In the genomic region with DNA sequence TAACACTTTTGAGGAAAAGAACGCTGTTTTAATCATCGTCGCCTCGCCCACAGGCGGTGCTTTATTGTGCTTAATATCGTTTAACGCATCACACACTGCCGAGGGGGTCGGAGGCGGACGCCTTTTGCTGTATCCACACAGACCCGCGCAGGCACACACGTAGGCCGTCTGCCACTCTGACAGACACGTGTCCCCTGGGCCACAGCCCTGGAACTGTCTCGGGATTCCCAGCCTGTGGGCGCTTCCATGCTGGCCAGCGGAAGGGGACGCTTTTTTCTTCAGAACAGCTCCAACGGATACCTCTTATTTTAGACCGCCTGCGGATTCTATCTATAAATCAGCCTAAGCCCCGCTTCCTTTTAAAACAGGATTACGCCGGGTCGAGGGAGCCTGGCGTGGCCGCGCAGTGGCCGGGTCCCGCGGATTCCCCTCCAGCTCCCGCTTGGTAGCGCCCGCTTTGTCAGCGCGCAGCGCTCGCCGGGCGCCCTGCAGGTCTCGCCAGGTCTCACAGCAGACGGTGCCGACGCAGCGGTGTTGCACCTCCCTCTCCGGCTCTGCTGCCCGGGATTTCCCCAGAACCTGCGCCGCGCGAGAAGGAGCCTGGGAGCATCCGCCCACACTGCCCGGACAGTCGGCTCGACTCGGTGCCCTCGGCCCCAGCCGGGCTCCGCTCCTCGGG, we compare ENCODE assay signal across 8 cellular contexts. TPM values are rescaled to one million over a fixed set of nuclear protein-coding genes. Genes with fewer than 3 reads are reported as not detected.
DNase-seq lines count a peak whose midpoint lies in the region; ATAC-seq and TF ChIP-seq lines count a peak whose summit lies in the region.

A gene with protein sequence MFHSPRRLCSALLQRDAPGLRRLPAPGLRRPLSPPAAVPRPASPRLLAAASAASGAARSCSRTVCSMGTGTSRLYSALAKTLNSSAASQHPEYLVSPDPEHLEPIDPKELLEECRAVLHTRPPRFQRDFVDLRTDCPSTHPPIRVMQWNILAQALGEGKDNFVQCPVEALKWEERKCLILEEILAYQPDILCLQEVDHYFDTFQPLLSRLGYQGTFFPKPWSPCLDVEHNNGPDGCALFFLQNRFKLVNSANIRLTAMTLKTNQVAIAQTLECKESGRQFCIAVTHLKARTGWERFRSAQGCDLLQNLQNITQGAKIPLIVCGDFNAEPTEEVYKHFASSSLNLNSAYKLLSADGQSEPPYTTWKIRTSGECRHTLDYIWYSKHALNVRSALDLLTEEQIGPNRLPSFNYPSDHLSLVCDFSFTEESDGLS (plus strand): TSS at position 513 of the 679 bp plus-strand sequence. CDS start 201 bp downstream, outside the sequence.

- TF ChIP-seq RAD21 in Ishikawa (IDR thresholded peaks at IDR 0.05; ENCODE audit: low read depth), result no peak

- H3K9me3 ChIP-seq in mucosa of descending colon, result no peaks in the 10 kb centered on the region

- peak; percentile 59; the same call in 1 of the 2 replicates for TF ChIP-seq EP300 in Ishikawa (IDR thresholded peaks at IDR 0.05; ENCODE audit: borderline replicate concordance)

- DNase-seq in DMS53 (lab: John Stamatoyannopoulos, UW) (peak; percentile 94), OCI-M2 (lab: John Stamatoyannopoulos, UW; ENCODE audit: unreplicated experiment) (peak; percentile 72), activated T-cell treated with anti-CD3 and anti-CD28 coated beads for 4 hours (peak; percentile 82), epithelial cell of esophagus (ENCODE audit: low read depth) (peak; percentile 96), mucosa of descending colon (peak; percentile 94 to 95 (median 94))
- peak; percentile 69 to 83 for DNase-seq in stimulated activated CD8-positive, alpha-beta memory T cell treated with anti-CD3 and anti-CD28 coated beads, Interleukin-4, amount 100 ng/mL, for 1 hour (ENCODE audit: low read depth in 2 of 2, low spot score in 1 of 2)

- peaks cover 18% of the 10 kb centered on the region for H3K4me1 ChIP-seq in mucosa of descending colon (ENCODE audit: low read depth)

- intact Hi-C loops in mucosa of descending colon (cut with DNase I, micrococcal nuclease), result no loop called here

- H3K36me3 ChIP-seq in mucosa of descending colon (ENCODE audit: low read depth), result no peaks in the 10 kb centered on the region

- H3K4me3 ChIP-seq in epithelial cell of esophagus (ENCODE audit: low read length), result peak within 1 kb of the TSS; percentile 76
- peak within 1 kb of the TSS; percentile 75 for H3K4me3 ChIP-seq in mucosa of descending colon

- peak; percentile 93 for ATAC-seq in GM21619 (IDR thresholded peaks at IDR 0.05; ENCODE audit: unreplicated experiment)
- ATAC-seq in mucosa of descending colon, result peak; percentile 91

- TF ChIP-seq CTCF in epithelial cell of esophagus (IDR thresholded peaks at IDR 0.05; ENCODE audit: insufficient read depth, low read depth, low read length, missing control alignments) (no peak), mucosa of descending colon (IDR thresholded peaks at IDR 0.05) (peak; percentile 17)

TF ChIP-seq in Ishikawa, 13 proteins besides CTCF, POLR2A, EP300 and RAD21:
- TF ChIP-seq CREB1 (IDR thresholded peaks at IDR 0.05; ENCODE audit: low read depth) (peak; percentile 62), FOXM1 (IDR thresholded peaks at IDR 0.05; ENCODE audit: borderline replicate concordance, low read depth) (no peak), TCF12 (IDR thresholded peaks at IDR 0.05; ENCODE audit: low read depth) (peak; percentile 66; the same call in 1 of the 2 replicates), YY1 (IDR thresholded peaks at IDR 0.05; ENCODE audit: low read depth) (peak; percentile 26; the same call in 1 of the 2 replicates), TEAD4 (IDR thresholded peaks at IDR 0.05) (0 out of 2 replicates have a peak, but pooled peaks have one; percentile 53), TAF1 (IDR thresholded peaks at IDR 0.05; ENCODE audit: low read depth) (peak; percentile 99), NFIC (IDR thresholded peaks at IDR 0.05) (peak; percentile 15), EGR1 (IDR thresholded peaks at IDR 0.05) (peak; percentile 81)
- TF ChIP-seq, protein P1, sequence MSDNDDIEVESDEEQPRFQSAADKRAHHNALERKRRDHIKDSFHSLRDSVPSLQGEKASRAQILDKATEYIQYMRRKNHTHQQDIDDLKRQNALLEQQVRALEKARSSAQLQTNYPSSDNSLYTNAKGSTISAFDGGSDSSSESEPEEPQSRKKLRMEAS (IDR thresholded peaks at IDR 0.05), result peak; percentile 96
- TF ChIP-seq, protein P2, sequence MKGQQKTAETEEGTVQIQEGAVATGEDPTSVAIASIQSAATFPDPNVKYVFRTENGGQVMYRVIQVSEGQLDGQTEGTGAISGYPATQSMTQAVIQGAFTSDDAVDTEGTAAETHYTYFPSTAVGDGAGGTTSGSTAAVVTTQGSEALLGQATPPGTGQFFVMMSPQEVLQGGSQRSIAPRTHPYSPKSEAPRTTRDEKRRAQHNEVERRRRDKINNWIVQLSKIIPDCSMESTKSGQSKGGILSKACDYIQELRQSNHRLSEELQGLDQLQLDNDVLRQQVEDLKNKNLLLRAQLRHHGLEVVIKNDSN (IDR thresholded peaks at IDR 0.05), result peak; percentile 85
- TF ChIP-seq, protein P3, sequence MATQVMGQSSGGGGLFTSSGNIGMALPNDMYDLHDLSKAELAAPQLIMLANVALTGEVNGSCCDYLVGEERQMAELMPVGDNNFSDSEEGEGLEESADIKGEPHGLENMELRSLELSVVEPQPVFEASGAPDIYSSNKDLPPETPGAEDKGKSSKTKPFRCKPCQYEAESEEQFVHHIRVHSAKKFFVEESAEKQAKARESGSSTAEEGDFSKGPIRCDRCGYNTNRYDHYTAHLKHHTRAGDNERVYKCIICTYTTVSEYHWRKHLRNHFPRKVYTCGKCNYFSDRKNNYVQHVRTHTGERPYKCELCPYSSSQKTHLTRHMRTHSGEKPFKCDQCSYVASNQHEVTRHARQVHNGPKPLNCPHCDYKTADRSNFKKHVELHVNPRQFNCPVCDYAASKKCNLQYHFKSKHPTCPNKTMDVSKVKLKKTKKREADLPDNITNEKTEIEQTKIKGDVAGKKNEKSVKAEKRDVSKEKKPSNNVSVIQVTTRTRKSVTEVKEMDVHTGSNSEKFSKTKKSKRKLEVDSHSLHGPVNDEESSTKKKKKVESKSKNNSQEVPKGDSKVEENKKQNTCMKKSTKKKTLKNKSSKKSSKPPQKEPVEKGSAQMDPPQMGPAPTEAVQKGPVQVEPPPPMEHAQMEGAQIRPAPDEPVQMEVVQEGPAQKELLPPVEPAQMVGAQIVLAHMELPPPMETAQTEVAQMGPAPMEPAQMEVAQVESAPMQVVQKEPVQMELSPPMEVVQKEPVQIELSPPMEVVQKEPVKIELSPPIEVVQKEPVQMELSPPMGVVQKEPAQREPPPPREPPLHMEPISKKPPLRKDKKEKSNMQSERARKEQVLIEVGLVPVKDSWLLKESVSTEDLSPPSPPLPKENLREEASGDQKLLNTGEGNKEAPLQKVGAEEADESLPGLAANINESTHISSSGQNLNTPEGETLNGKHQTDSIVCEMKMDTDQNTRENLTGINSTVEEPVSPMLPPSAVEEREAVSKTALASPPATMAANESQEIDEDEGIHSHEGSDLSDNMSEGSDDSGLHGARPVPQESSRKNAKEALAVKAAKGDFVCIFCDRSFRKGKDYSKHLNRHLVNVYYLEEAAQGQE (IDR thresholded peaks at IDR 0.05; ENCODE audit: low read depth), result no peak

RNA-seq across cellular contexts. Expression of the gene that starts here (rescaled TPM):
- 10 to 100 TPM in 2 of 3 donors, 1 to 10 TPM in 1; 7.9 to 11.6 (median 10.1) TPM for total RNA-seq in mucosa of descending colon

Comparison
In these comparisons a context has a peak if more than half of its experiments do, and no peak if none do; other contexts are left out.
1. Peak in every context shown above with its lines: DNase-seq, ATAC-seq and H3K4me3 ChIP-seq.